10 cellular contexts compared by ENCODE assay signal in genomic region chr11:67290801-67291200, GRCh38. TPM values are rescaled to one million over a fixed set of nuclear protein-coding genes. Genes with fewer than 3 reads are reported as not detected.
DNase-seq lines count a peak whose midpoint lies in the region; TF ChIP-seq lines count a peak whose summit lies in the region.
"Had no signal": no experiment of that assay in that cellular context is flagged by ENCODE, and none has a peak within 500 bp of the region (broad histone marks: within the 10 kb centered on the region; RNA-seq: fewer than 3 reads in every experiment).

No MANE protein-coding gene starts in this region.

- peak overlapping the region; percentile 84 for H3K4me3 ChIP-seq in fibroblast of the aortic adventitia (ENCODE audit: low read depth, low read length)
- no peak overlapping the region for H3K4me3 ChIP-seq in sigmoid colon

- TF ChIP-seq EP300 in sigmoid colon (IDR thresholded peaks at IDR 0.05): no peak

- DNase-seq in ELF-1 (ENCODE audit: low read depth, low spot score): peak; percentile 85
- DNase-seq in fibroblast of the aortic adventitia (ENCODE audit: low read depth): peak; percentile 90
- peak; percentile 71 for DNase-seq in sigmoid colon
- no peak for DNase-seq in GM10266 (ENCODE audit: extremely low spot score)
- no peak for DNase-seq in putamen (ENCODE audit: low spot score)
- no peak for DNase-seq in GM20000 (ENCODE audit: low spot score)
- DNase-seq in NCI-H1930 (lab: John Stamatoyannopoulos, UW): no peak
- DNase-seq: midbrain, T-helper 9 cell had no signal

- H3K27ac ChIP-seq in VCaP (peak overlapping the region; percentile 99; the same call in 1 of the 2 replicates), sigmoid colon (peak overlapping the region; percentile 95 to 97 (median 96))

- peaks cover 0 to 62% (median 39%) of the 10 kb centered on the region in 4 donors for H3K4me1 ChIP-seq in sigmoid colon

- TF ChIP-seq CTCF in VCaP (conservative IDR thresholded peaks at IDR 0.05) (no peak), fibroblast of the aortic adventitia (IDR thresholded peaks at IDR 0.05; ENCODE audit: insufficient read depth, low read length) (no peak), sigmoid colon (IDR thresholded peaks at IDR 0.05) (no peak), GM10266 (IDR thresholded peaks at IDR 0.05; ENCODE audit: control insufficient read depth, insufficient read depth, low read depth, missing control alignments) (no peak), GM20000 (IDR thresholded peaks at IDR 0.05; ENCODE audit: extremely low read depth, missing control alignments) (no peak)

- peaks cover 0 to 3% (median 0%) of the 10 kb centered on the region in 4 donors for H3K9me3 ChIP-seq in sigmoid colon

- WGBS in sigmoid colon, 2 donors: 82 to 87% methylated on average over 7 of the region's 7 CpGs

- intact Hi-C loops in sigmoid colon (cut with DNase I): no loop called here

- no peak for TF ChIP-seq POLR2A in sigmoid colon (IDR thresholded peaks at IDR 0.05)

- H3K27me3 ChIP-seq in sigmoid colon: no peaks in the 10 kb centered on the region

- H3K36me3 ChIP-seq in sigmoid colon: peaks cover 3 to 37% (median 14%) of the 10 kb centered on the region in 4 donors

RNA-seq across cellular contexts. Expression of gene ANKRD13D, which starts 1.7 kb away (rescaled TPM):
- total RNA-seq in fibroblast of the aortic adventitia (ENCODE audit: low replicate concordance) (12.1 and 25.3 TPM in 2 replicates), sigmoid colon (10 to 100 TPM; 23.9 to 45.7 (median 24.2) TPM)
- polyA plus RNA-seq in sigmoid colon: 10 to 100 TPM in 2 of 3 donors, 1 to 10 TPM in 1; 9.0 to 42.2 (median 16.8) TPM

RNA-seq across cellular contexts. Expression of gene SSH3, which starts 12.5 kb away (rescaled TPM):
- 11.7 and 12.3 TPM in 2 replicates for total RNA-seq in fibroblast of the aortic adventitia (ENCODE audit: low replicate concordance)
- 10 to 100 TPM; 20.0 to 37.7 (median 26.6) TPM for total RNA-seq in sigmoid colon
- polyA plus RNA-seq in sigmoid colon: 10 to 100 TPM; 15.6 to 39.0 (median 21.3) TPM

RNA-seq across cellular contexts. Expression of gene GRK2, which starts 24.5 kb away (rescaled TPM):
- total RNA-seq in fibroblast of the aortic adventitia (ENCODE audit: low replicate concordance): 10.1 and 21.5 TPM in 2 replicates
- total RNA-seq in sigmoid colon: 10 to 100 TPM; 32.1 to 48.2 (median 38.9) TPM
- polyA plus RNA-seq in sigmoid colon: 100 to 1,000 TPM in 1 of 3 donors, 10 to 100 TPM in 2; 88.3 to 152 (median 92.0) TPM

Comparison
In these comparisons a context has a peak if more than half of its experiments do, and no peak if none do; other contexts are left out.
1. DNase-seq: peak in ELF-1 (single experiment), fibroblast of the aortic adventitia (single experiment) and sigmoid colon (single experiment); none in GM10266 (single experiment), putamen (single experiment), GM20000 (single experiment) and NCI-H1930 (0 of 2).